8 cellular contexts compared by ENCODE assay signal in the genomic region with DNA sequence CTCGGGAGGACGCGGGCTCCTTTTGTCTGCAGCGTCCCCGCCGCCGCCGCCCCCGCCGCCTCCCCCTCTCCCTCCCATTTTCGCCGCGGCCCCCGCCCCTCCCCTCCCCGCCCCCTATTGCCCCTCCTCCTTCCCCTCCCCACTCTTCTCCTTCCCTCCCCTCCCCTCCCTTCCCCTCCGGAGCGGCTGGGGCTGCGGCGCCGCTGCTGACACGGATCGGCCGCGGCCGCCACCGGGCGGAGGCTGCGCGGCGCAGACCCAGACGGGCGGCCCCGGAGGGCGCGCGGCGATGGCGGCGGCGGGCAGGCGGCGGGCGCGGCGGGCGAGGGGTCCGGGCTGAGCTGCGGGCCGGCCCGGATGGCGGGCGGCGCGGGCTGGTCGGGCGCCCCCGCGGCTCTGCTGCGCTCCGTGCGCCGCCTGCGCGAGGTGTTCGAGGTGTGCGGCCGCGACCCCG. TPM values are rescaled to one million over a fixed set of nuclear protein-coding genes. Genes with fewer than 3 reads are reported as not detected.
DNase-seq lines count a peak whose midpoint lies in the region; ATAC-seq and FAIRE-seq lines count a peak whose summit lies in the region.

A gene with protein sequence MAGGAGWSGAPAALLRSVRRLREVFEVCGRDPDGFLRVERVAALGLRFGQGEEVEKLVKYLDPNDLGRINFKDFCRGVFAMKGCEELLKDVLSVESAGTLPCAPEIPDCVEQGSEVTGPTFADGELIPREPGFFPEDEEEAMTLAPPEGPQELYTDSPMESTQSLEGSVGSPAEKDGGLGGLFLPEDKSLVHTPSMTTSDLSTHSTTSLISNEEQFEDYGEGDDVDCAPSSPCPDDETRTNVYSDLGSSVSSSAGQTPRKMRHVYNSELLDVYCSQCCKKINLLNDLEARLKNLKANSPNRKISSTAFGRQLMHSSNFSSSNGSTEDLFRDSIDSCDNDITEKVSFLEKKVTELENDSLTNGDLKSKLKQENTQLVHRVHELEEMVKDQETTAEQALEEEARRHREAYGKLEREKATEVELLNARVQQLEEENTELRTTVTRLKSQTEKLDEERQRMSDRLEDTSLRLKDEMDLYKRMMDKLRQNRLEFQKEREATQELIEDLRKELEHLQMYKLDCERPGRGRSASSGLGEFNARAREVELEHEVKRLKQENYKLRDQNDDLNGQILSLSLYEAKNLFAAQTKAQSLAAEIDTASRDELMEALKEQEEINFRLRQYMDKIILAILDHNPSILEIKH (plus strand): TSS at position 180 of the 454 bp plus-strand sequence. CDS start 178 bp downstream, at position 358.

- no peak for DNase-seq in activated naive CD4-positive, alpha-beta T cell treated with Interleukin-2 at 50 U/mL for 16 hours
- DNase-seq in activated T-cell treated with anti-CD3 and anti-CD28 coated beads, Interleukin-2, amount 50 U/mL, for 4 hours: no peak
- DNase-seq in left cardiac atrium (no peak), renal cortical epithelial cell (ENCODE audit: low read depth) (no peak), RCC 7860 (ENCODE audit: low spot score) (no peak)

- FAIRE-seq in RCC 7860 (lab: Jason Lieb, UNC): no peak

- peaks cover 36% of the 10 kb centered on the region for H3K27me3 Mint-ChIP-seq in activated naive CD4-positive, alpha-beta T cell treated with anti-CD3 and anti-CD28 coated beads, Interleukin-2, amount 50 U/mL, for 24 hours
- H3K27me3 Mint-ChIP-seq in activated T-cell treated with anti-CD3 and anti-CD28 coated beads, Interleukin-2, amount 50 U/mL, for 4 hours (ENCODE audit: low read depth): peaks cover 44% of the 10 kb centered on the region

- H3K36me3 Mint-ChIP-seq in activated naive CD4-positive, alpha-beta T cell treated with anti-CD3 and anti-CD28 coated beads, Interleukin-2, amount 50 U/mL, for 24 hours: no peaks in the 10 kb centered on the region
- H3K36me3 Mint-ChIP-seq in activated T-cell treated with anti-CD3 and anti-CD28 coated beads, Interleukin-2, amount 50 U/mL, for 4 hours (ENCODE audit: insufficient read depth): no peaks in the 10 kb centered on the region

- H3K9me3 Mint-ChIP-seq in activated naive CD4-positive, alpha-beta T cell treated with anti-CD3 and anti-CD28 coated beads, Interleukin-2, amount 50 U/mL, for 24 hours: no peaks in the 10 kb centered on the region
- H3K9me3 Mint-ChIP-seq in activated T-cell treated with anti-CD3 and anti-CD28 coated beads, Interleukin-2, amount 50 U/mL, for 4 hours: no peaks in the 10 kb centered on the region

- intact Hi-C loops in left cardiac atrium (cut with DNase I): loop anchor here in 1 of 2 donors (5.0 kb wide), 1 partner anchor 51 kb away; no protein-coding TSS in a partner anchor

- peaks cover 12% of the 10 kb centered on the region for H3K4me1 Mint-ChIP-seq in activated naive CD4-positive, alpha-beta T cell treated with anti-CD3 and anti-CD28 coated beads, Interleukin-2, amount 50 U/mL, for 24 hours
- peaks cover 5% of the 10 kb centered on the region for H3K4me1 Mint-ChIP-seq in activated T-cell treated with anti-CD3 and anti-CD28 coated beads, Interleukin-2, amount 50 U/mL, for 4 hours (ENCODE audit: low read depth)

- no peak within 1 kb of the TSS for H3K27ac Mint-ChIP-seq in activated naive CD4-positive, alpha-beta T cell treated with anti-CD3 and anti-CD28 coated beads, Interleukin-2, amount 50 U/mL, for 24 hours

- peak; percentile 59 to 76 for ATAC-seq in activated T-cell treated with anti-CD3 and anti-CD28 coated beads, Interleukin-2, amount 50 U/mL, for 4 hours
- peak; percentile 35 to 62 for ATAC-seq in left cardiac atrium
- ATAC-seq in GM19324 (IDR thresholded peaks at IDR 0.05; ENCODE audit: low FRiP score, unreplicated experiment): no peak
- ATAC-seq in HG02759 (IDR thresholded peaks at IDR 0.05; ENCODE audit: unreplicated experiment): no peak

- H3K4me3 Mint-ChIP-seq in activated naive CD4-positive, alpha-beta T cell treated with anti-CD3 and anti-CD28 coated beads, Interleukin-2, amount 50 U/mL, for 24 hours: peak within 1 kb of the TSS; percentile 82
- peak within 1 kb of the TSS; percentile 59 for H3K4me3 Mint-ChIP-seq in activated T-cell treated with anti-CD3 and anti-CD28 coated beads, Interleukin-2, amount 50 U/mL, for 4 hours

RNA-seq across cellular contexts. Expression of the gene that starts here (rescaled TPM):
- 10 to 100 TPM in 2 of 3 donors, 1 to 10 TPM in 1; 9.9 to 11.0 (median 10.8) TPM for total RNA-seq in activated T-cell treated with anti-CD3 and anti-CD28 coated beads, Interleukin-2, amount 50 U/mL, for 4 hours
- total RNA-seq in left cardiac atrium (1 to 10 TPM; 3.1 to 6.1 TPM), renal cortical epithelial cell (16.5 and 18.9 TPM in 2 replicates)

Comparison
In these comparisons a context has a peak if more than half of its experiments do, and no peak if none do; other contexts are left out.
1. ATAC-seq: peak in activated T-cell treated with anti-CD3 and anti-CD28 coated beads, Interleukin-2, amount 50 U/mL, for 4 hours (2 of 2) and left cardiac atrium (2 of 2); none in GM19324 (single experiment) and HG02759 (single experiment).